ENCODE assay signal across 24 cellular contexts in genomic region chr12:109480356-109480755, GRCh38.
"Had no signal": no experiment of that assay in that cellular context is flagged by ENCODE, and none has a peak within 500 bp of the region (broad histone marks: within the 10 kb centered on the region; RNA-seq: fewer than 3 reads in every experiment).

No MANE protein-coding gene starts in this region.

- H3K4me3 Mint-ChIP-seq: dendritic cell treated with granulocyte-macrophage colony-stimulating factor and Interleukin-4, amounts not matched to agents 40 ng/mL and 50 ng/mL, for 4 days; effector memory CD8-positive, alpha-beta T cell; endodermal cell; mesothelial cell of epicardium had no signal

- H3K27ac ChIP-seq: colonic mucosa, epithelial cell of prostate, esophagus squamous epithelium, gastrocnemius medialis, heart right ventricle, left lung, lower lobe of right lung had no signal

- H3K4me3 ChIP-seq: colonic mucosa, esophagus squamous epithelium, gastrocnemius medialis, heart right ventricle, left lung, lower lobe of right lung, mucosa of descending colon had no signal

- H3K9me3 ChIP-seq: colonic mucosa, esophagus squamous epithelium, gastrocnemius medialis, heart right ventricle, left lung, lower lobe of right lung, mucosa of descending colon had no signal

- H3K27me3 ChIP-seq: colonic mucosa, esophagus squamous epithelium, gastrocnemius medialis, heart right ventricle, left lung had no signal

- DNase-seq: colonic mucosa; cortex of kidney; effector CD8-positive, alpha-beta T cell; effector memory CD8-positive, alpha-beta T cell; endodermal cell; erythroblast; esophagus squamous epithelium; foreskin fibroblast; foreskin melanocyte; gastrocnemius medialis; glutamatergic neuron; head of caudate nucleus; heart right ventricle; hippocampal formation; left cardiac atrium; left lung; left ventricle myocardium superior; lower lobe of right lung; mesenchymal stem cell; mucosa of descending colon had no signal

- H3K27ac Mint-ChIP-seq: dendritic cell treated with granulocyte-macrophage colony-stimulating factor and Interleukin-4, amounts not matched to agents 40 ng/mL and 50 ng/mL, for 4 days; effector memory CD8-positive, alpha-beta T cell; endodermal cell; mesothelial cell of epicardium had no signal

- ATAC-seq: effector memory CD8-positive, alpha-beta T cell; esophagus mucosa; gastrocnemius medialis; heart right ventricle; left cardiac atrium; left lung; left ventricle myocardium superior; lower lobe of right lung; mucosa of descending colon had no signal

- H3K9me3 Mint-ChIP-seq: dendritic cell treated with granulocyte-macrophage colony-stimulating factor and Interleukin-4, amounts not matched to agents 40 ng/mL and 50 ng/mL, for 4 days; effector memory CD8-positive, alpha-beta T cell; endodermal cell; mesothelial cell of epicardium had no signal

- H3K27me3 Mint-ChIP-seq: dendritic cell treated with granulocyte-macrophage colony-stimulating factor and Interleukin-4, amounts not matched to agents 40 ng/mL and 50 ng/mL, for 4 days; effector memory CD8-positive, alpha-beta T cell had no signal
